In the genomic region with DNA sequence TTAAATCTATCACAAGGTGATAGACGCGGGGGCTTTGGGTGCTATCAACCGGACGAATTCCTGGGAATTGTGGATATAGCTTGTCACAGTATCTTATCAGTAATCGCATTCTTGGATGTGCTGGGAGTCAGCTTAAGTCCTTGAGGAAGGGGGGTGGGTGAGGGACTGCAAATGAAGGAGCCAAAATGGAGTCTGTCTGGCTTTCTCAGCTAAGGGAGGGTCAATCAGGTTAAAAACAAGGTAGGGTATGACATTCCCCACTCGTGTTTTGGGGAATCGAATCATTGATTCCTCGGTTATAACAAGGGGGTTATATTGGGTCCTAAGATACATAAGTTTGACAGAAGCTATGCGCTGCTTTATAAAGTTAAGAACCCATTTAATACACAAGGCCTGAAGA, we compare ENCODE assay signal across 3 cellular contexts. TPM values are rescaled to one million over a fixed set of nuclear protein-coding genes. Genes with fewer than 3 reads are reported as not detected.
"Had no signal": no experiment of that assay in that cellular context is flagged by ENCODE, and none has a peak within 500 bp of the region (broad histone marks: within the 10 kb centered on the region; RNA-seq: fewer than 3 reads in every experiment).

No MANE protein-coding gene starts in this region.

RNA-seq across cellular contexts. Expression of gene TNFSF14, which starts 13.6 kb away (rescaled TPM):
- total RNA-seq: cerebellum, foreskin keratinocyte, gastrocnemius medialis had no signal
- polyA plus RNA-seq: foreskin keratinocyte had no signal
